ENCODE assay signal across 13 cellular contexts in genomic region chr18:13470555-13471494, GRCh38.
DNase-seq lines count a peak whose midpoint lies in the region; ATAC-seq and TF ChIP-seq lines count a peak whose summit lies in the region.
"Had no signal": no experiment of that assay in that cellular context is flagged by ENCODE, and none has a peak within 500 bp of the region (broad histone marks: within the 10 kb centered on the region; RNA-seq: fewer than 3 reads in every experiment).

No MANE protein-coding gene starts in this region.

- intact Hi-C loops in dorsolateral prefrontal cortex (cut with DNase I) = no loop called here
- intact Hi-C loops in thyroid gland (cut with DNase I) = no loop called here

- H3K36me3 Mint-ChIP-seq in activated T-cell treated with anti-CD3 and anti-CD28 coated beads, Interleukin-2, amount 50 U/mL, for 24 hours (ENCODE audit: low read depth) = peaks cover 72% of the 10 kb centered on the region
- peaks cover 47% of the 10 kb centered on the region for H3K36me3 Mint-ChIP-seq in activated T-cell treated with anti-CD3 and anti-CD28 coated beads, Interleukin-2, amount 50 U/mL, for 4 hours (ENCODE audit: insufficient read depth)
- H3K36me3 Mint-ChIP-seq in T-helper 2 cell treated with Interferon-gamma antibody and Interleukin-4, amounts not matched to agents 5 μg/mL and 100 μg/mL, for 36 hours (ENCODE audit: low read depth) = peaks cover 54% of the 10 kb centered on the region

- H3K27me3 Mint-ChIP-seq in activated T-cell treated with anti-CD3 and anti-CD28 coated beads, Interleukin-2, amount 50 U/mL, for 24 hours = no peaks in the 10 kb centered on the region
- no peaks in the 10 kb centered on the region for H3K27me3 Mint-ChIP-seq in activated T-cell treated with anti-CD3 and anti-CD28 coated beads, Interleukin-2, amount 50 U/mL, for 4 hours (ENCODE audit: low read depth)
- H3K27me3 Mint-ChIP-seq in T-helper 2 cell treated with Interferon-gamma antibody and Interleukin-4, amounts not matched to agents 5 μg/mL and 100 μg/mL, for 36 hours (ENCODE audit: low read depth) = no peaks in the 10 kb centered on the region

- H3K9me3 Mint-ChIP-seq in activated T-cell treated with anti-CD3 and anti-CD28 coated beads, Interleukin-2, amount 50 U/mL, for 24 hours = peaks cover 12% of the 10 kb centered on the region
- peaks cover 3% of the 10 kb centered on the region for H3K9me3 Mint-ChIP-seq in activated T-cell treated with anti-CD3 and anti-CD28 coated beads, Interleukin-2, amount 50 U/mL, for 4 hours
- H3K9me3 Mint-ChIP-seq in T-helper 2 cell treated with Interferon-gamma antibody and Interleukin-4, amounts not matched to agents 5 μg/mL and 100 μg/mL, for 36 hours = peaks cover 26% of the 10 kb centered on the region

- no peaks in the 10 kb centered on the region for H3K27me3 ChIP-seq in dorsolateral prefrontal cortex
- H3K27me3 ChIP-seq in thyroid gland = no peaks in the 10 kb centered on the region
- H3K27me3 ChIP-seq: colonic mucosa had no signal

- H3K27ac ChIP-seq in dorsolateral prefrontal cortex (peak overlapping the region in 34 of 59 donors; percentile 2 to 74 (median 54)), mesodermal cell (ENCODE audit: low read depth, low read length, severe bottlenecking) (peak overlapping the region; percentile 10), thyroid gland (no peak overlapping the region)
- H3K27ac ChIP-seq: colonic mucosa had no signal

- no peak for TF ChIP-seq POLR2A in thyroid gland (IDR thresholded peaks at IDR 0.05)

- no peak for TF ChIP-seq CTCF in dorsolateral prefrontal cortex (IDR thresholded peaks at IDR 0.05 in 54 of 56, conservative IDR thresholded peaks at IDR 0.05 in 2 of 56; ENCODE audit: low read depth in 1 of 56, partially characterized antibody in 56 of 56)
- TF ChIP-seq CTCF in thyroid gland (IDR thresholded peaks at IDR 0.05) = no peak

- no peak for DNase-seq in activated T-cell treated with anti-CD3 and anti-CD28 coated beads, Interleukin-2, amount 50 U/mL, for 24 hours
- DNase-seq in activated T-cell treated with anti-CD3 and anti-CD28 coated beads, Interleukin-2, amount 50 U/mL, for 4 hours = no peak
- DNase-seq in dorsolateral prefrontal cortex = peak in 1 of 10 donors; percentile 35
- peak; percentile 21 to 50 for DNase-seq in thyroid gland
- DNase-seq in T-helper 2 cell treated with Interferon-gamma antibody and Interleukin-4, amounts not matched to agents 5 μg/mL and 100 μg/mL, for 36 hours (ENCODE audit: low spot score) = no peak
- no peak for DNase-seq in AG20443 (ENCODE audit: low spot score)
- DNase-seq in medulla oblongata (ENCODE audit: extremely low spot score) = no peak
- DNase-seq: ACHN; activated CD4-positive, alpha-beta T cell treated with anti-CD3 and anti-CD28 coated beads, Interleukin-2, amount 50 U/mL, for 48 hours; activated naive CD4-positive, alpha-beta T cell; colonic mucosa; GOT3 had no signal

- ATAC-seq in activated T-cell treated with anti-CD3 and anti-CD28 coated beads, Interleukin-2, amount 50 U/mL, for 4 hours = no peak

- H3K4me3 ChIP-seq in dorsolateral prefrontal cortex (peak overlapping the region in 1 of 59 donors; percentile 17), mesodermal cell (ENCODE audit: extremely low read depth, insufficient read depth, low read length, poor library complexity, severe bottlenecking) (no peak overlapping the region), thyroid gland (replicated peaks in 1 of 3) (no peak overlapping the region)
- H3K4me3 ChIP-seq: colonic mucosa had no signal

- H3K27ac Mint-ChIP-seq in activated T-cell treated with anti-CD3 and anti-CD28 coated beads, Interleukin-2, amount 50 U/mL, for 24 hours = peak overlapping the region; percentile 42
- H3K27ac Mint-ChIP-seq in T-helper 2 cell treated with Interferon-gamma antibody and Interleukin-4, amounts not matched to agents 5 μg/mL and 100 μg/mL, for 36 hours = no peak overlapping the region

- peaks cover 12% of the 10 kb centered on the region for H3K4me1 ChIP-seq in mesodermal cell (ENCODE audit: control insufficient read depth, insufficient read depth, low read length, poor library complexity, severe bottlenecking)
- peaks cover 0 to 6% of the 10 kb centered on the region in 2 donors for H3K4me1 ChIP-seq in thyroid gland
- H3K4me1 ChIP-seq: colonic mucosa had no signal

- WGBS in mesodermal cell (ENCODE audit: insufficient coverage in 2 of 2), 2 experiments = 86 to 88% methylated on average over 15 of the region's 18 CpGs
- 73 to 74% methylated on average over 16 to 18 of the region's 18 CpGs for WGBS in thyroid gland, 2 donors

- no peaks in the 10 kb centered on the region for H3K9me3 ChIP-seq in mesodermal cell (ENCODE audit: control insufficient read depth, low read length)
- no peaks in the 10 kb centered on the region for H3K9me3 ChIP-seq in thyroid gland
- H3K9me3 ChIP-seq: colonic mucosa had no signal

- H3K36me3 ChIP-seq in mesodermal cell (ENCODE audit: control insufficient read depth, insufficient read depth, low read length) = no peaks in the 10 kb centered on the region
- no peaks in the 10 kb centered on the region for H3K36me3 ChIP-seq in thyroid gland
- H3K36me3 ChIP-seq: colonic mucosa had no signal

- H3K4me1 Mint-ChIP-seq in activated T-cell treated with anti-CD3 and anti-CD28 coated beads, Interleukin-2, amount 50 U/mL, for 24 hours (ENCODE audit: low read depth) = peaks cover 63% of the 10 kb centered on the region
- H3K4me1 Mint-ChIP-seq in activated T-cell treated with anti-CD3 and anti-CD28 coated beads, Interleukin-2, amount 50 U/mL, for 4 hours (ENCODE audit: low read depth) = peaks cover 40% of the 10 kb centered on the region
- H3K4me1 Mint-ChIP-seq in T-helper 2 cell treated with Interferon-gamma antibody and Interleukin-4, amounts not matched to agents 5 μg/mL and 100 μg/mL, for 36 hours (ENCODE audit: low read depth) = peaks cover 26% of the 10 kb centered on the region

- no peak overlapping the region for H3K4me3 Mint-ChIP-seq in activated T-cell treated with anti-CD3 and anti-CD28 coated beads, Interleukin-2, amount 50 U/mL, for 24 hours
- H3K4me3 Mint-ChIP-seq in activated T-cell treated with anti-CD3 and anti-CD28 coated beads, Interleukin-2, amount 50 U/mL, for 4 hours = no peak overlapping the region
- no peak overlapping the region for H3K4me3 Mint-ChIP-seq in T-helper 2 cell treated with Interferon-gamma antibody and Interleukin-4, amounts not matched to agents 5 μg/mL and 100 μg/mL, for 36 hours

Comparison
In these comparisons a context has a peak if more than half of its experiments do, and no peak if none do; other contexts are left out.
1. DNase-seq: peak in thyroid gland (2 of 2); none in activated T-cell treated with anti-CD3 and anti-CD28 coated beads, Interleukin-2, amount 50 U/mL, for 24 hours (single experiment), activated T-cell treated with anti-CD3 and anti-CD28 coated beads, Interleukin-2, amount 50 U/mL, for 4 hours (single experiment), T-helper 2 cell treated with Interferon-gamma antibody and Interleukin-4, amounts not matched to agents 5 μg/mL and 100 μg/mL, for 36 hours (single experiment), AG20443 (single experiment) and medulla oblongata (single experiment).
2. H3K27ac ChIP-seq: peak in dorsolateral prefrontal cortex (34 of 59) and mesodermal cell (single experiment); none in thyroid gland (0 of 3).